In genomic region chr17:80082403-80083135, GRCh38 we compare ENCODE assay signal across 8 cellular contexts. TPM values are rescaled to one million over a fixed set of nuclear protein-coding genes. Genes with fewer than 3 reads are reported as not detected.
DNase-seq lines count a peak whose midpoint lies in the region; ATAC-seq and TF ChIP-seq lines count a peak whose summit lies in the region.

No MANE protein-coding gene starts in this region.

- no peak overlapping the region for H3K4me3 ChIP-seq in H7 (ENCODE audit: insufficient read depth, low read depth, low read length)
- H3K4me3 ChIP-seq in colonic mucosa = no peak overlapping the region
- no peak overlapping the region for H3K4me3 ChIP-seq in right lobe of liver

- WGBS in right lobe of liver (ENCODE audit: insufficient coverage, low coverage, low lambda C conversion rate, missing lambda C conversion rate) = 28% methylated on average over 15 of the region's 20 CpGs

- H3K36me3 ChIP-seq in H7 (replicated peaks; ENCODE audit: control insufficient read depth, insufficient read depth, low read length) (no peaks in the 10 kb centered on the region), colonic mucosa (no peaks in the 10 kb centered on the region), right lobe of liver (no peaks in the 10 kb centered on the region)

- H3K27me3 ChIP-seq in H7 (ENCODE audit: control insufficient read depth, insufficient read depth, low read length) (no peaks in the 10 kb centered on the region), colonic mucosa (no peaks in the 10 kb centered on the region), right lobe of liver (no peaks in the 10 kb centered on the region)

- H3K27ac ChIP-seq in colonic mucosa (no peak overlapping the region), right lobe of liver (no peak overlapping the region)

- no peaks in the 10 kb centered on the region for H3K9me3 ChIP-seq in colonic mucosa
- no peaks in the 10 kb centered on the region for H3K9me3 ChIP-seq in right lobe of liver

- DNase-seq in AG09319 (ENCODE audit: extremely low read depth, low read depth) (peak; percentile 43), H7 (peak; percentile 96), NCI-H510A (lab: John Stamatoyannopoulos, UW) (peak; percentile 32), colonic mucosa (peak; percentile 66), right lobe of liver (peak in 1 of 3 donors; percentile 70)
- DNase-seq in activated CD4-positive, alpha-beta T cell treated with anti-CD3 and anti-CD28 coated beads for 24 hours (ENCODE audit: low read depth in 2 of 2) = peak; percentile 51 to 52
- DNase-seq in stimulated activated CD8-positive, alpha-beta memory T cell treated with anti-CD3 and anti-CD28 coated beads, Interleukin-12 subunit alpha, Interleukin-12 subunit beta, amount 100 ng/mL, for 24 hours (ENCODE audit: extremely low read depth) = peak; percentile 39

- no peaks in the 10 kb centered on the region for H3K4me1 ChIP-seq in colonic mucosa
- peaks cover 0 to 6% (median 0%) of the 10 kb centered on the region in 4 donors for H3K4me1 ChIP-seq in right lobe of liver

- peak overlapping the region in 1 of 2 donors; percentile 24 for H3K9ac ChIP-seq in colonic mucosa (ENCODE audit: low read depth in 2 of 2, low read length in 2 of 2)

- no peak for TF ChIP-seq POLR2A in right lobe of liver (IDR thresholded peaks at IDR 0.05)

- intact Hi-C loops in colonic mucosa (cut with DNase I) (loop anchor here (5.0 kb wide), 2 partner anchors 75 to 170 kb away; no protein-coding TSS in a partner anchor), right lobe of liver (cut with DNase I) (loop anchor here in 1 of 2 donors (10.0 kb wide), 1 partner anchor 172 kb away; no protein-coding TSS in a partner anchor)

- TF ChIP-seq CTCF in AG09319 (IDR thresholded peaks at IDR 0.05; ENCODE audit: low read depth, low read length) (peak; percentile 70), colonic mucosa (IDR thresholded peaks at IDR 0.05) (peak; percentile 72), right lobe of liver (IDR thresholded peaks at IDR 0.05) (peak; percentile 57 to 80 (median 76))

- peak; percentile 72 to 90 (median 86) for ATAC-seq in right lobe of liver
- no peak for ATAC-seq in HG02763 (IDR thresholded peaks at IDR 0.05; ENCODE audit: unreplicated experiment)

RNA-seq across cellular contexts. Expression of gene GAA, which starts 18.8 kb away (rescaled TPM):
- total RNA-seq in H7 (2014; rRNA removed; shearing (Covaris generic)) = 68.4 and 78.4 TPM in 2 replicates
- 10 to 100 TPM; 34.0 to 59.4 TPM for total RNA-seq in colonic mucosa
- 10 to 100 TPM; 42.7 to 94.1 (median 71.0) TPM for total RNA-seq in right lobe of liver

RNA-seq across cellular contexts. Expression of gene CCDC40, which starts 46.1 kb away (rescaled TPM):
- total RNA-seq in H7 (2014; rRNA removed; shearing (Covaris generic)) = 3.8 and 4.2 TPM in 2 replicates
- total RNA-seq in colonic mucosa (1 to 10 TPM; 1.2 to 3.6 TPM), right lobe of liver (1 to 10 TPM; 1.7 to 3.1 (median 2.1) TPM)

RNA-seq across cellular contexts. Expression of gene TBC1D16, which starts 46.9 kb away (rescaled TPM):
- 81.8 and 95.8 TPM in 2 replicates for total RNA-seq in H7 (2014; rRNA removed; shearing (Covaris generic))
- 10 to 100 TPM; 14.4 to 19.8 TPM for total RNA-seq in colonic mucosa
- total RNA-seq in right lobe of liver = 10 to 100 TPM in 4 of 6 experiments, 1 to 10 TPM in 2; 5.8 to 21.0 (median 14.4) TPM
